ENCODE assay signal across 26 cellular contexts in the genomic region with DNA sequence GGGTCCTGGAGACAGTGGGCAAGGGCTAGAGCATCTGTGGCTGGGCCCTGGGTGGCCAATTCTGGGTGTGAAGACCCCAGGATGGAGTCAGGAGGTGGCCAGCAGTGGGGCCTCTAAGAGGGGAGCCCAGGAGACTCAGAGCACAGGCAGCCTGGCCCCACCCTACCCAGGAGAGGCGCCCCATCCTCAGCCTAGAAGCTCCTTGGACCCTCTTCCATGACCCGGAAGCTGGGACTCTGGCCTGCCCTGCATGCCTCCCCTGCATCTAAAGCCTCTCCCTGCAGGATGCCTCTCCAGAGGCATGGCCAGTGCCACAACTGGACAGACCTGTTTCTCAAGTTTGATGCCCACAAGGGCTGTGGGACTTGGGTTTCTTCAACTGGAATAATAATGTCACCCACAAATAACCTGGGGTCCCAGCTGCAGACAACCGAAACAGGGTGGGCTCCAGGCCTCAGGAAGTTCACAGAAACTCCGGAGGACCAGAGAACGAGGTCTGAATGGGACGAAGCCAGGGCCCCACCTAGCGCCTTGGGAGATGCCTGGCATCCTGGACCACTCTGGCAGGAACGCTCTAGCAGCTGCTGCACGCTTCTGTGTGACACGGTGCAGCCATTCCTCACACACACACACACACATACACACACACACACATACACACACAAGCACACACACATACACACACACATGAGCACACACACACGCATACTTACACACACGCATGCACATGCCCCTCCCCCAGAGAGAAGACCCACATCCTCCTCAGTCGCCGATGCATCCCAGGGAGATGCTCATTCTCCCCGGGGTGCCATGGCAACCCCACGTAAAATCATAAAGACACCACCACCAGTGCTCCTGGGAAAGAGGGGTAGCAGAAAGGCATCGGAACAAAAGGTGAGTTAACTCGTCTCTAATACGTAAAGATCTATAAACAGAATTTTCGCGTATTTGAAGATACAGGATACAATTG. TPM values are rescaled to one million over a fixed set of nuclear protein-coding genes. Genes with fewer than 3 reads are reported as not detected.
A peak's percentile ranks its signal among the peaks of the same experiment; 100 is the strongest.
DNase-seq lines count a peak whose midpoint lies in the region; ATAC-seq and TF ChIP-seq lines count a peak whose summit lies in the region.
"Had no signal": no experiment of that assay in that cellular context is flagged by ENCODE, and none has a peak within 500 bp of the region (broad histone marks: within the 10 kb centered on the region; RNA-seq: fewer than 3 reads in every experiment).

No MANE protein-coding gene starts in this region.

- H3K4me1 Mint-ChIP-seq in Calu3 (ENCODE audit: low read depth, unreplicated experiment): peaks cover 26% of the 10 kb centered on the region
- no peaks in the 10 kb centered on the region for H3K4me1 Mint-ChIP-seq in activated CD8-positive, alpha-beta T cell treated with anti-CD3 and anti-CD28 coated beads for 36 hours (ENCODE audit: low read depth)
- H3K4me1 Mint-ChIP-seq: CD14-positive monocyte had no signal

- no peaks in the 10 kb centered on the region for H3K36me3 Mint-ChIP-seq in Calu3 (ENCODE audit: insufficient read depth, unreplicated experiment)
- no peaks in the 10 kb centered on the region for H3K36me3 Mint-ChIP-seq in activated CD8-positive, alpha-beta T cell treated with anti-CD3 and anti-CD28 coated beads for 36 hours (ENCODE audit: low read depth)
- H3K36me3 Mint-ChIP-seq: activated naive CD8-positive, alpha-beta T cell; CD14-positive monocyte; stimulated activated effector memory CD8-positive, alpha-beta T cell treated with anti-CD3 and anti-CD28 coated beads, Interleukin-12 subunit alpha, Interleukin-12 subunit beta, amount 100 ng/mL, for 72 hours had no signal

- H3K4me1 ChIP-seq in HEK293 (ENCODE audit: control insufficient read depth, insufficient read depth, low read length): no peaks in the 10 kb centered on the region
- H3K4me1 ChIP-seq: testis had no signal

- no peak overlapping the region for H3K27ac Mint-ChIP-seq in Calu3 (ENCODE audit: unreplicated experiment)
- no peak overlapping the region for H3K27ac Mint-ChIP-seq in activated CD8-positive, alpha-beta T cell treated with anti-CD3 and anti-CD28 coated beads for 36 hours
- H3K27ac Mint-ChIP-seq: activated naive CD8-positive, alpha-beta T cell; CD14-positive monocyte; effector memory CD8-positive, alpha-beta T cell; GM23338; nephron progenitor cell; progenitor cell of endocrine pancreas; stimulated activated effector memory CD8-positive, alpha-beta T cell treated with anti-CD3 and anti-CD28 coated beads, Interleukin-12 subunit alpha, Interleukin-12 subunit beta, amount 100 ng/mL, for 72 hours had no signal

- H3K36me3 ChIP-seq in HEK293 (ENCODE audit: control insufficient read depth in 2 of 2, insufficient read depth in 1 of 2, low read length in 2 of 2): no peaks in the 10 kb centered on the region
- H3K36me3 ChIP-seq: MG63 had no signal

- CTCF ChIA-PET in Calu3 (lab: Charles Lee): no interaction called here
- CTCF ChIA-PET in HEK293 (lab: Yijun Ruan, JAX): interaction anchor here (5.2 kb wide), 1 partner anchor 83 kb away, joined by 27 read pairs; no protein-coding TSS in a partner anchor
- CTCF ChIA-PET in activated CD8-positive, alpha-beta T cell treated with anti-CD3 and anti-CD28 coated beads for 36 hours (lab: Charles Lee): no interaction called here

- ATAC-seq in HG03280 (IDR thresholded peaks at IDR 0.05; ENCODE audit: unreplicated experiment): no peak
- no peak for ATAC-seq in activated CD8-positive, alpha-beta T cell treated with anti-CD3 and anti-CD28 coated beads for 36 hours
- ATAC-seq: effector memory CD8-positive, alpha-beta T cell; stimulated activated effector memory CD8-positive, alpha-beta T cell treated with anti-CD3 and anti-CD28 coated beads, Interleukin-12 subunit alpha, Interleukin-12 subunit beta, amount 100 ng/mL, for 72 hours had no signal

- no peaks in the 10 kb centered on the region for H3K9me3 ChIP-seq in HEK293 (ENCODE audit: control insufficient read depth, insufficient read depth, low read depth, low read length)
- H3K9me3 ChIP-seq: MG63, testis had no signal

- no peak overlapping the region for H3K4me3 Mint-ChIP-seq in Calu3 (ENCODE audit: low read depth, unreplicated experiment)
- no peak overlapping the region for H3K4me3 Mint-ChIP-seq in activated CD8-positive, alpha-beta T cell treated with anti-CD3 and anti-CD28 coated beads for 36 hours
- H3K4me3 Mint-ChIP-seq: activated naive CD8-positive, alpha-beta T cell; CD14-positive monocyte; effector memory CD8-positive, alpha-beta T cell; GM23338; nephron progenitor cell; stimulated activated effector memory CD8-positive, alpha-beta T cell treated with anti-CD3 and anti-CD28 coated beads, Interleukin-12 subunit alpha, Interleukin-12 subunit beta, amount 100 ng/mL, for 72 hours had no signal

- in situ Hi-C loops in GM13977 (cut with MboI; ENCODE audit: low pct_unique_long_range_greater_than_20kb, low sequenced_read_pairs, unreplicated experiment): no loop called here

- POLR2A ChIA-PET in HEK293 (lab: Yijun Ruan, JAX): interaction anchor here (0.5 kb wide), 1 partner anchor 1539 kb away, joined by 4 read pairs; no protein-coding TSS in a partner anchor
- POLR2A ChIA-PET in activated CD8-positive, alpha-beta T cell treated with anti-CD3 and anti-CD28 coated beads for 36 hours (lab: Charles Lee): no interaction called here

- H3K4me3 ChIP-seq in HEK293 (ENCODE audit: low read depth, low read length): no peak overlapping the region
- H3K4me3 ChIP-seq: GM23338, MG63, skin epidermis, testis had no signal

- H3K27ac ChIP-seq in HEK293 (ENCODE audit: extremely low read depth, low read depth, low read length) (no peak overlapping the region), caudate nucleus (ENCODE audit: low read depth, low read length) (peak overlapping the region; percentile 94)
- H3K27ac ChIP-seq: skin epidermis, testis had no signal

- intact Hi-C loops in Calu3 (cut with micrococcal nuclease; ENCODE audit: unreplicated experiment): no loop called here
- intact Hi-C loops in activated CD8-positive, alpha-beta T cell treated with anti-CD3 and anti-CD28 coated beads for 36 hours (cut with micrococcal nuclease): no loop called here

- no TSS peak for BruUV-seq in Calu3 (replicated peaks; lab: Mats Ljungman, UMichigan)

- TF ChIP-seq CTCF in Calu3 (IDR thresholded peaks at IDR 0.05; ENCODE audit: unreplicated experiment): no peak
- no peak for TF ChIP-seq CTCF in HEK293 (tag by site-specific recombination; IDR thresholded peaks at IDR 0.05)
- TF ChIP-seq CTCF in GM13977 (IDR thresholded peaks at IDR 0.05; ENCODE audit: extremely low read depth, insufficient read depth, missing control alignments): no peak
- TF ChIP-seq CTCF in activated CD8-positive, alpha-beta T cell treated with anti-CD3 and anti-CD28 coated beads for 36 hours (IDR thresholded peaks at IDR 0.05): no peak

- DNase-seq in Calu3 (peak; percentile 53), caudate nucleus (lab: John Stamatoyannopoulos, UW) (peak in 30 of 61 donors; percentile 21 to 82 (median 44)), mucosa of gallbladder (ENCODE audit: low spot score) (peak; percentile 66), GM13977 (ENCODE audit: low spot score) (no peak), SHP77 treated with DMSO at 0.1 percent for 48 hours (lab: John Stamatoyannopoulos, UW) (no peak)
- DNase-seq in activated CD8-positive, alpha-beta T cell treated with anti-CD3 and anti-CD28 coated beads for 36 hours: no peak
- DNase-seq: cerebellar nuclear complex; effector memory CD8-positive, alpha-beta T cell; IMR-90; MG63; NCI-H1436; NCI-H2171; NCI-H69; nephron progenitor cell; Right ventricle myocardium superior; stimulated activated CD4-positive, alpha-beta T cell treated with anti-CD3 and anti-CD28 coated beads, Interleukin-2, amount 100 ng/mL, for 24 hours; SW 1271; testis had no signal

- H3K27me3 Mint-ChIP-seq in Calu3 (ENCODE audit: unreplicated experiment): peaks cover 46% of the 10 kb centered on the region
- H3K27me3 Mint-ChIP-seq in activated CD8-positive, alpha-beta T cell treated with anti-CD3 and anti-CD28 coated beads for 36 hours: peaks cover 2% of the 10 kb centered on the region

- H3K9me3 Mint-ChIP-seq in Calu3 (ENCODE audit: low read depth, unreplicated experiment): no peaks in the 10 kb centered on the region
- H3K9me3 Mint-ChIP-seq in activated CD8-positive, alpha-beta T cell treated with anti-CD3 and anti-CD28 coated beads for 36 hours: no peaks in the 10 kb centered on the region
- H3K9me3 Mint-ChIP-seq: effector memory CD8-positive, alpha-beta T cell; GM23338; stimulated activated effector memory CD8-positive, alpha-beta T cell treated with anti-CD3 and anti-CD28 coated beads, Interleukin-12 subunit alpha, Interleukin-12 subunit beta, amount 100 ng/mL, for 72 hours had no signal

TF ChIP-seq in HEK293, 187 proteins besides CTCF, POLR2A, EP300 and RAD21 (continues in another document):
- TF ChIP-seq, protein P1, sequence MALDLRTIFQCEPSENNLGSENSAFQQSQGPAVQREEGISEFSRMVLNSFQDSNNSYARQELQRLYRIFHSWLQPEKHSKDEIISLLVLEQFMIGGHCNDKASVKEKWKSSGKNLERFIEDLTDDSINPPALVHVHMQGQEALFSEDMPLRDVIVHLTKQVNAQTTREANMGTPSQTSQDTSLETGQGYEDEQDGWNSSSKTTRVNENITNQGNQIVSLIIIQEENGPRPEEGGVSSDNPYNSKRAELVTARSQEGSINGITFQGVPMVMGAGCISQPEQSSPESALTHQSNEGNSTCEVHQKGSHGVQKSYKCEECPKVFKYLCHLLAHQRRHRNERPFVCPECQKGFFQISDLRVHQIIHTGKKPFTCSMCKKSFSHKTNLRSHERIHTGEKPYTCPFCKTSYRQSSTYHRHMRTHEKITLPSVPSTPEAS (tag by site-specific recombination; IDR thresholded peaks at IDR 0.05): peak; percentile 96

RNA-seq across cellular contexts. Expression of a gene that starts 16.4 kb away (rescaled TPM):
- total RNA-seq in Calu3 (2022) (1.1 and 2.1 TPM in 2 replicates), mucosa of gallbladder (24.3 TPM)
- total RNA-seq in activated CD8-positive, alpha-beta T cell treated with anti-CD3 and anti-CD28 coated beads for 36 hours: not detected

RNA-seq across cellular contexts. Expression of a gene that starts 39.3 kb away (rescaled TPM):
- 24.7 and 29.9 TPM in 2 replicates for total RNA-seq in Calu3 (2022)
- total RNA-seq in mucosa of gallbladder: 202 TPM
- total RNA-seq in activated CD8-positive, alpha-beta T cell treated with anti-CD3 and anti-CD28 coated beads for 36 hours: 1 to 10 TPM in 1 of 2 experiments, under 1 TPM in 1; 0.47 to 1.2 TPM
- total RNA-seq: IMR-90 had no signal

Comparison
In these comparisons a context has a peak if more than half of its experiments do, and no peak if none do; other contexts are left out.
1. DNase-seq: peak in Calu3 (single experiment) and mucosa of gallbladder (single experiment); none in GM13977 (single experiment), SHP77 treated with DMSO at 0.1 percent for 48 hours (single experiment) and activated CD8-positive, alpha-beta T cell treated with anti-CD3 and anti-CD28 coated beads for 36 hours (single experiment).
2. RNA of a gene that starts 39.3 kb away (total RNA-seq): 202 TPM in mucosa of gallbladder (single experiment) and 24.7 to 29.9 TPM in Calu3; 0.47 to 1.2 TPM in activated CD8-positive, alpha-beta T cell treated with anti-CD3 and anti-CD28 coated beads for 36 hours; every median in the first group is over 10 times any median in the second.